21 cellular contexts compared by ENCODE assay signal in the genomic region with DNA sequence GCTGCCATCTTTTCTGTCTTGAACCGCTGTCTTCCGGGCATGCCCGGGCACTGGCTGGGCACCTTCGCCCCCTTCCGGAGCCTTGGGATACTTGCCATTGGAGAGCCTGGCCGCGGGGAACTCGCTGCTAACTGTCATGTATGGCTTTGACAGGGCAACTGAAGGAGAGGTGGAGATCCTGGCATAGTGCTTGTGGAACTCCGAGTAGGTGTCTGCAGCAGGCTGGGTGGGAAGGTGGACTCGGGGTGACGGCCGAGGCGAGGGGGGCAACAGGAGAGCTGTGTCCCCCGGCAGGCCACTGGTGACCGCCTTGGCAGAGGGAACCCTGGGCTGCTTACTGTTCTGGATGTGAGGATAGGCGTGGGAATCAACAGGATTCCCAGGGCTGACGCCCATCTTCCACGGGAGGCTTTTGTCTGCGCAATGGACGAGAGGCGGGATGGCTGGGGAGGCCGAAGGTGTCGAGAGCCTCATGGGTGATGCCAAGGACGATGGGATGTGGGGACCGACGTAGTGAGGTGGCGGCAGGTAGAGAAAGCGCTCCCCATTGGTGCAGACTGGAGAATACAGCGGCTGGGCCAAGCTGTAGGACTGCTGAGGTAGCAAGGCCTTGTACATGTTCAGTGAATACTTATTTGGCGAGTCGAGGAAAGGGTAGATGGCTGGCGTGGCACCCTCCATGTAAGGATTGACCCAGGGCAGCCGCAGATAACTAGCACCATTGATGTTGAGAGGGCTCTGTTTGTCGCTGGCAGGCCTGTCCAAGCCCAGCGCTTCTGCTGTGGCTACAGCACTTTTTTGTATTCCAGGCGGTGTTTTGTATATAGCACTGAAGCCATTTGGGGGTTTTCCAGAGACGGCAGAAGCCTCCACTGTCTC.
"Had no signal": no experiment of that assay in that cellular context is flagged by ENCODE, and none has a peak within 500 bp of the region (broad histone marks: within the 10 kb centered on the region; RNA-seq: fewer than 3 reads in every experiment).

No MANE protein-coding gene starts in this region.

- H3K27me3 Mint-ChIP-seq: activated CD8-positive, alpha-beta memory T cell treated with anti-CD3 and anti-CD28 coated beads, Interleukin-2, amount 10 ng/mL, durations not matched to agents 7 days and 5 days; activated naive CD8-positive, alpha-beta T cell treated with anti-CD3 and anti-CD28 coated beads, Interleukin-2, amount 50 U/mL, for 24 hours had no signal

- H3K4me3 Mint-ChIP-seq: activated CD8-positive, alpha-beta memory T cell treated with anti-CD3 and anti-CD28 coated beads, Interleukin-2, amount 10 ng/mL, durations not matched to agents 7 days and 5 days; activated naive CD8-positive, alpha-beta T cell treated with anti-CD3 and anti-CD28 coated beads, Interleukin-2, amount 50 U/mL, for 24 hours; activated T-cell treated with anti-CD3 and anti-CD28 coated beads, Interleukin-2, amount 50 U/mL, for 24 hours; brain; T-helper 1 cell treated with Interleukin-12 subunit alpha and Interleukin-12 subunit beta and Interleukin-4 antibody, amounts not matched to agents 30 μg/mL and 1 μg/mL, for 36 hours had no signal

- DNase-seq: activated CD4-positive, alpha-beta T cell treated with anti-CD3 and anti-CD28 coated beads for 4 hours; activated CD8-positive, alpha-beta memory T cell treated with anti-CD3 and anti-CD28 coated beads, Interleukin-2, amount 10 ng/mL, durations not matched to agents 7 days and 5 days; activated effector memory CD4-positive, alpha-beta T cell treated with anti-CD3 and anti-CD28 coated beads, Interleukin-2, amount 50 U/mL, for 16 hours; activated naive CD4-positive, alpha-beta T cell treated with Interleukin-2 at 50 U/mL for 16 hours; activated naive CD8-positive, alpha-beta T cell treated with anti-CD3 and anti-CD28 coated beads, Interleukin-2, amount 50 U/mL, for 24 hours; activated T-cell treated with anti-CD3 and anti-CD28 coated beads, Interleukin-2, amount 50 U/mL, for 24 hours; amniotic stem cell; Karpas-422; MM.1S; NCI-H146; NCI-H187 treated with DMSO at 0.1 percent for 48 hours; NCI-H2081 treated with DMSO at 0.1 percent for 48 hours; NCI-H446; NCI-H524; SHP77 treated with DMSO at 0.1 percent for 48 hours; WERI-Rb-1 had no signal

- H3K9me3 Mint-ChIP-seq: activated naive CD4-positive, alpha-beta T cell treated with anti-CD3 and anti-CD28 coated beads, Interleukin-2, amount 50 U/mL, for 72 hours; activated naive CD8-positive, alpha-beta T cell treated with anti-CD3 and anti-CD28 coated beads, Interleukin-2, amount 50 U/mL, for 24 hours; activated T-cell treated with anti-CD3 and anti-CD28 coated beads, Interleukin-2, amount 50 U/mL, for 24 hours; T-helper 1 cell treated with Interleukin-12 subunit alpha and Interleukin-12 subunit beta and Interleukin-4 antibody, amounts not matched to agents 30 μg/mL and 1 μg/mL, for 36 hours had no signal

- H3K4me3 ChIP-seq: K562 had no signal

- H3K27ac Mint-ChIP-seq: activated CD8-positive, alpha-beta memory T cell treated with anti-CD3 and anti-CD28 coated beads, Interleukin-2, amount 10 ng/mL, durations not matched to agents 7 days and 5 days; activated naive CD4-positive, alpha-beta T cell treated with anti-CD3 and anti-CD28 coated beads, Interleukin-2, amount 50 U/mL, for 72 hours; activated naive CD8-positive, alpha-beta T cell treated with anti-CD3 and anti-CD28 coated beads, Interleukin-2, amount 50 U/mL, for 24 hours; activated T-cell treated with anti-CD3 and anti-CD28 coated beads, Interleukin-2, amount 50 U/mL, for 24 hours; T-helper 1 cell treated with Interleukin-12 subunit alpha and Interleukin-12 subunit beta and Interleukin-4 antibody, amounts not matched to agents 30 μg/mL and 1 μg/mL, for 36 hours had no signal

- ATAC-seq: activated CD4-positive, CD25-positive, alpha-beta regulatory T cell treated with anti-CD3 and anti-CD28 coated beads, Interleukin-2, amount 50 U/mL, for 24 hours; activated CD8-positive, alpha-beta memory T cell treated with anti-CD3 and anti-CD28 coated beads, Interleukin-2, amount 10 ng/mL, durations not matched to agents 7 days and 5 days; activated naive CD4-positive, alpha-beta T cell treated with anti-CD3 and anti-CD28 coated beads, Interleukin-2, amount 50 U/mL, for 72 hours; activated naive CD8-positive, alpha-beta T cell treated with anti-CD3 and anti-CD28 coated beads, Interleukin-2, amount 50 U/mL, for 24 hours; K562 had no signal

- H3K27ac ChIP-seq: WERI-Rb-1 had no signal
